Comparison of ENCODE assay signal across 8 cellular contexts in the genomic region with DNA sequence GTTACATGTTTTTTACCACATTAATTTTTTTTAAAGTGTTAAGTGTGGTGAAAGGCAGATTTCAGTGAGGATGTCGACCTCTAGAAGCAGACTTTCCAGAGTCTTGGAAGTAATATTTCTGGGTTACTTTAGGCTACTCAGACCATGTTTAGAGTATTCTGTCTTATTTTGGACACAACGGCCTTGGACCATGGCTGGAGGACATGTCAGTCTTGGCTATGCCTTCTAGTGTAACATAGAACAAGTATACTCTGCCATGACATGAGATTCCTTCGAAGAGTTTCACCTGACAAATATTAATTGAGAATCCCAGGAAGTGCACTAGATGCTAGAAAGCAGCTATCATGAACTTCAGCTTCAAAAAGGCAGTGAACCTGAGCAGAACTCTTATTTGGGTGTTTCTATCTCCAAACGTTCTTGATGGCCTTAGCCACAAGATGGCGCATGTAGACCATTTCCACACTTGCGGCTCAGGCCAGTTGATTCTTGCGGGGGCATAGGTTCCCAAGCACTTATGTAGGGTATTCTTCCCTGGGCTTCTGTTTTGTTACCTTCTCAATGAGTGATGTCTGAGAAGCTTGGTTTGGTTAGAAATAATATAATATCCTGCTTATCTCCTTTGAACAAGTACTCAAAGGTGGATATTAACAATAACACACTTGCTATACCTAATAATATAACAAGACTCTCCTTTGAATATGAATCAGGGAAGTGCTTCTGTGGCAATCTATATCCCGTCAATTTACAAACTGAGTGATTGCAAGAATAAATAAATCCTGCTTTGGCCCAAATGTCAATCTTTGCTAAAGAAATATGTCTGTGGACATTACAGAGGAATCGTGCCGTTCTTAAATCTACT.
DNase-seq lines count a peak whose midpoint lies in the region; ATAC-seq, FAIRE-seq and TF ChIP-seq lines count a peak whose summit lies in the region.

No MANE protein-coding gene starts in this region.

- H3K27me3 ChIP-seq in RWPE2 (ENCODE audit: insufficient read depth, poor library complexity, severe bottlenecking): no peaks in the 10 kb centered on the region
- no peaks in the 10 kb centered on the region for H3K27me3 ChIP-seq in heart right ventricle

- H3K9me3 ChIP-seq in RWPE2 (ENCODE audit: severe bottlenecking) (no peaks in the 10 kb centered on the region), heart right ventricle (no peaks in the 10 kb centered on the region)

- 38 to 43% methylated on average over 10 of the region's 10 CpGs for WGBS in heart right ventricle, 2 donors

- H3K4me3 ChIP-seq in RWPE2 (ENCODE audit: severe bottlenecking): no peak overlapping the region
- no peak overlapping the region for H3K4me3 ChIP-seq in heart right ventricle

- no peaks in the 10 kb centered on the region for H3K4me1 Mint-ChIP-seq in activated naive CD8-positive, alpha-beta T cell treated with anti-CD3 and anti-CD28 coated beads, Interleukin-2, amount 10 ng/mL, durations not matched to agents 7 days and 5 days

- H3K27ac ChIP-seq in RWPE2 (ENCODE audit: poor library complexity, severe bottlenecking) (no peak overlapping the region), heart right ventricle (no peak overlapping the region)

- no peaks in the 10 kb centered on the region for H3K9me3 Mint-ChIP-seq in activated naive CD8-positive, alpha-beta T cell treated with anti-CD3 and anti-CD28 coated beads, Interleukin-2, amount 10 ng/mL, durations not matched to agents 7 days and 5 days

- H3K36me3 ChIP-seq in RWPE2 (ENCODE audit: low read depth) (no peaks in the 10 kb centered on the region), heart right ventricle (no peaks in the 10 kb centered on the region)

- no peaks in the 10 kb centered on the region for H3K36me3 Mint-ChIP-seq in activated naive CD8-positive, alpha-beta T cell treated with anti-CD3 and anti-CD28 coated beads, Interleukin-2, amount 10 ng/mL, durations not matched to agents 7 days and 5 days

- H3K27ac Mint-ChIP-seq in activated naive CD8-positive, alpha-beta T cell treated with anti-CD3 and anti-CD28 coated beads, Interleukin-2, amount 10 ng/mL, durations not matched to agents 7 days and 5 days: no peak overlapping the region

- ATAC-seq in GM21825 (IDR thresholded peaks at IDR 0.05; ENCODE audit: unreplicated experiment): peak; percentile 73
- ATAC-seq in RWPE2 (ENCODE audit: low read depth): peak; percentile 82
- ATAC-seq in activated naive CD8-positive, alpha-beta T cell treated with anti-CD3 and anti-CD28 coated beads, Interleukin-2, amount 10 ng/mL, durations not matched to agents 7 days and 5 days (ENCODE audit: low read depth): no peak
- peak in 7 of 8 donors; percentile 61 to 81 (median 70) for ATAC-seq in heart right ventricle

- peaks cover 9% of the 10 kb centered on the region for H3K27me3 Mint-ChIP-seq in activated naive CD8-positive, alpha-beta T cell treated with anti-CD3 and anti-CD28 coated beads, Interleukin-2, amount 10 ng/mL, durations not matched to agents 7 days and 5 days

- FAIRE-seq in G401.6 (lab: Jason Lieb, UNC): peak; percentile 91

- peak; percentile 91 for TF ChIP-seq CTCF in RWPE2 (IDR thresholded peaks at IDR 0.05; ENCODE audit: poor library complexity, severe bottlenecking)
- TF ChIP-seq CTCF in heart right ventricle (IDR thresholded peaks at IDR 0.05): peak; percentile 56 to 93 (median 84)

- POLR2A ChIA-PET in activated naive CD8-positive, alpha-beta T cell treated with anti-CD3 and anti-CD28 coated beads, Interleukin-2, amount 10 ng/mL, durations not matched to agents 7 days and 5 days (lab: Charles Lee): no interaction called here

- H3K4me1 ChIP-seq in RWPE2 (ENCODE audit: insufficient read depth, poor library complexity, severe bottlenecking): no peaks in the 10 kb centered on the region
- H3K4me1 ChIP-seq in heart right ventricle: peaks cover 4 to 31% (median 24%) of the 10 kb centered on the region in 9 donors

- intact Hi-C loops in heart right ventricle (cut with DNase I) (loop anchor here (2.0 to 10.0 kb wide), 12 partner anchors 60 to 1478 kb away; a partner anchor contains a TSS), posterior vena cava (cut with DNase I) (no loop called here)

- H3K4me3 Mint-ChIP-seq in activated naive CD8-positive, alpha-beta T cell treated with anti-CD3 and anti-CD28 coated beads, Interleukin-2, amount 10 ng/mL, durations not matched to agents 7 days and 5 days: no peak overlapping the region

- DNase-seq in Kasumi-1 (lab: John Stamatoyannopoulos, UW) (peak; percentile 91), RWPE2 (ENCODE audit: low spot score) (no peak), heart right ventricle (peak; percentile 33 to 70), renal cortical epithelial cell (ENCODE audit: low read depth) (peak; percentile 67), posterior vena cava (ENCODE audit: low spot score) (no peak)
- DNase-seq in activated naive CD8-positive, alpha-beta T cell treated with anti-CD3 and anti-CD28 coated beads, Interleukin-2, amount 10 ng/mL, durations not matched to agents 7 days and 5 days: peak; percentile 39

Comparison
In these comparisons a context has a peak if more than half of its experiments do, and no peak if none do; other contexts are left out.
1. DNase-seq: peak in Kasumi-1 (2 of 2), activated naive CD8-positive, alpha-beta T cell treated with anti-CD3 and anti-CD28 coated beads, Interleukin-2, amount 10 ng/mL, durations not matched to agents 7 days and 5 days (single experiment), heart right ventricle (2 of 2) and renal cortical epithelial cell (single experiment); none in RWPE2 (single experiment) and posterior vena cava (single experiment).
2. intact Hi-C loops: an anchor here in heart right ventricle (2.0 to 10.0 kb wide); none called in posterior vena cava.